ENCODE assay signal across 8 cellular contexts in the genomic region with DNA sequence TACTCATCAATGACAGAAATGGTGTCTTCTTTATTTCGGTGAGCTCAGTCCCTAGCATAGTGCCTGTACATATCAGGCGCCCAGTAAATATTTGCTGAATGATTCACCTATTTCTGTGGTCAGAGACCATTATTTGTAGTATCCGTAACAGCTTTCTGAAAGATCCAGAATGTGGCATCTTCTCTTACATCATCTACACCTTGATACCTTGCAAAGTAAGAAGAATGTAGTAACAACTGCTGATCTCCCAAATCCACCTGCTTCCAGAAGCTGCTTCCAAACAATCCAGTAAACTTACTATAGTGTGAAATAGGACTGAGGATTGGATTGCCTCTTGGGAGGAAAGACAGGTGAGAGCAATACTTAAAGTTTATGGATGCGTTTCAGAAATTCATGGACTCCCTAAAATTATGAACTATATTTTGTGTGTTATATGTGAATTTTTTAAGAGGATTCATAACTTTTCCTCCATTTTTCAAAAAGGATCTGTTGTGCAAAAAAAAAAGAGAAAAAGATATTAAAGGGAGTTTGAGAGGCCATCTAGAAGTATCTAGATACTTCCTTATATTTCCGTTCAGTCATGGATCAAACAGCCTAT. TPM values are rescaled to one million over a fixed set of nuclear protein-coding genes. Genes with fewer than 3 reads are reported as not detected.
DNase-seq lines count a peak whose midpoint lies in the region; ATAC-seq and TF ChIP-seq lines count a peak whose summit lies in the region.

No MANE protein-coding gene starts in this region.

- intact Hi-C loops in posterior vena cava (cut with DNase I): no loop called here

- peaks cover 2% of the 10 kb centered on the region for H3K36me3 Mint-ChIP-seq in activated T-cell treated with anti-CD3 and anti-CD28 coated beads, Interleukin-2, amount 50 U/mL, for 4 hours (ENCODE audit: insufficient read depth)
- no peaks in the 10 kb centered on the region for H3K36me3 Mint-ChIP-seq in glutamatergic neuron (ENCODE audit: unreplicated experiment)

- ATAC-seq in activated T-cell treated with anti-CD3 and anti-CD28 coated beads, Interleukin-2, amount 50 U/mL, for 4 hours: no peak
- no peak for ATAC-seq in stimulated activated naive CD8-positive, alpha-beta T cell treated with anti-CD3 and anti-CD28 coated beads, Interleukin-15, amount 100 ng/mL, for 72 hours

- no peaks in the 10 kb centered on the region for H3K9me3 Mint-ChIP-seq in activated T-cell treated with anti-CD3 and anti-CD28 coated beads, Interleukin-2, amount 50 U/mL, for 4 hours
- peaks cover 2% of the 10 kb centered on the region for H3K9me3 Mint-ChIP-seq in glutamatergic neuron (ENCODE audit: unreplicated experiment)
- no peaks in the 10 kb centered on the region for H3K9me3 Mint-ChIP-seq in stimulated activated naive CD8-positive, alpha-beta T cell treated with anti-CD3 and anti-CD28 coated beads, Interleukin-15, amount 100 ng/mL, for 72 hours

- peak overlapping the region; percentile 94 for H3K4me3 Mint-ChIP-seq in activated T-cell treated with anti-CD3 and anti-CD28 coated beads, Interleukin-2, amount 50 U/mL, for 4 hours
- peak overlapping the region; percentile 86 for H3K4me3 Mint-ChIP-seq in glutamatergic neuron (ENCODE audit: unreplicated experiment)
- H3K4me3 Mint-ChIP-seq in stimulated activated naive CD8-positive, alpha-beta T cell treated with anti-CD3 and anti-CD28 coated beads, Interleukin-15, amount 100 ng/mL, for 72 hours: peak overlapping the region; percentile 88 to 95

- DNase-seq in activated T-cell treated with anti-CD3 and anti-CD28 coated beads, Interleukin-2, amount 50 U/mL, for 4 hours: no peak
- DNase-seq in activated T-cell treated with anti-CD3 and anti-CD28 coated beads, Interleukin-2, amount 50 U/mL, for 48 hours: no peak
- DNase-seq in glutamatergic neuron (no peak), GM19238 (ENCODE audit: insufficient read length, low spot score) (no peak), NCI-H82 (lab: John Stamatoyannopoulos, UW) (no peak), posterior vena cava (ENCODE audit: low spot score) (no peak)
- DNase-seq in stimulated activated naive CD8-positive, alpha-beta T cell treated with anti-CD3 and anti-CD28 coated beads, Interleukin-15, amount 100 ng/mL, for 72 hours: no peak

- no peaks in the 10 kb centered on the region for H3K27me3 Mint-ChIP-seq in activated T-cell treated with anti-CD3 and anti-CD28 coated beads, Interleukin-2, amount 50 U/mL, for 4 hours (ENCODE audit: low read depth)
- peaks cover 4% of the 10 kb centered on the region for H3K27me3 Mint-ChIP-seq in glutamatergic neuron (ENCODE audit: unreplicated experiment)
- H3K27me3 Mint-ChIP-seq in stimulated activated naive CD8-positive, alpha-beta T cell treated with anti-CD3 and anti-CD28 coated beads, Interleukin-15, amount 100 ng/mL, for 72 hours: no peaks in the 10 kb centered on the region

- H3K27ac ChIP-seq in VCaP: peak overlapping the region; percentile 88

- peak overlapping the region; percentile 90 for H3K27ac Mint-ChIP-seq in glutamatergic neuron (ENCODE audit: unreplicated experiment)
- peak overlapping the region; percentile 98 for H3K27ac Mint-ChIP-seq in stimulated activated naive CD8-positive, alpha-beta T cell treated with anti-CD3 and anti-CD28 coated beads, Interleukin-15, amount 100 ng/mL, for 72 hours

- peaks cover 40% of the 10 kb centered on the region for H3K4me1 Mint-ChIP-seq in activated T-cell treated with anti-CD3 and anti-CD28 coated beads, Interleukin-2, amount 50 U/mL, for 4 hours (ENCODE audit: low read depth)
- H3K4me1 Mint-ChIP-seq in glutamatergic neuron (ENCODE audit: low read depth, unreplicated experiment): peaks cover 5% of the 10 kb centered on the region
- H3K4me1 Mint-ChIP-seq in stimulated activated naive CD8-positive, alpha-beta T cell treated with anti-CD3 and anti-CD28 coated beads, Interleukin-15, amount 100 ng/mL, for 72 hours: peaks cover 51% of the 10 kb centered on the region

- TF ChIP-seq CTCF in VCaP (conservative IDR thresholded peaks at IDR 0.05): no peak
- no peak for TF ChIP-seq CTCF in glutamatergic neuron (IDR thresholded peaks at IDR 0.05; ENCODE audit: partially characterized antibody, unreplicated experiment)

RNA-seq across cellular contexts. Expression of a gene that starts 0.9 kb away (rescaled TPM):
- total RNA-seq in activated T-cell treated with anti-CD3 and anti-CD28 coated beads, Interleukin-2, amount 50 U/mL, for 4 hours: 10 to 100 TPM; 27.2 to 38.5 (median 37.5) TPM
- total RNA-seq in glutamatergic neuron (ENCODE audit: unreplicated experiment) (19.9 TPM), posterior vena cava (10 to 100 TPM; 24.1 to 29.2 TPM)
